25 cellular contexts compared by ENCODE assay signal in genomic region chr5:76763136-76763535, GRCh38. TPM values are rescaled to one million over a fixed set of nuclear protein-coding genes. Genes with fewer than 3 reads are reported as not detected.
DNase-seq lines count a peak whose midpoint lies in the region; ATAC-seq and TF ChIP-seq lines count a peak whose summit lies in the region.
"Had no signal": no experiment of that assay in that cellular context is flagged by ENCODE, and none has a peak within 500 bp of the region (broad histone marks: within the 10 kb centered on the region; RNA-seq: fewer than 3 reads in every experiment).

No MANE protein-coding gene starts in this region.

- POLR2A ChIA-PET in activated CD4-positive, alpha-beta memory T cell treated with anti-CD3 and anti-CD28 coated beads, Interleukin-2, amount 10 ng/mL, durations not matched to agents 7 days and 5 days (lab: Charles Lee), result interaction anchor here (1.1 to 3.5 kb wide), 5 partner anchors 11 to 30 kb away, joined by 3 to 14 read pairs (median 7); no protein-coding TSS in a partner anchor
- POLR2A ChIA-PET in activated CD4-positive, alpha-beta memory T cell treated with anti-CD3 and anti-CD28 coated beads for 36 hours (lab: Charles Lee), result no interaction called here
- POLR2A ChIA-PET in activated CD8-positive, alpha-beta T cell treated with anti-CD3 and anti-CD28 coated beads for 36 hours (lab: Charles Lee), result no interaction called here
- POLR2A ChIA-PET in naive thymus-derived CD4-positive, alpha-beta T cell (lab: Charles Lee), result no interaction called here

- DNase-seq in activated CD4-positive, alpha-beta memory T cell treated with anti-CD3 and anti-CD28 coated beads, Interleukin-2, amount 10 ng/mL, durations not matched to agents 7 days and 5 days, result peak; percentile 44
- no peak for DNase-seq in activated CD4-positive, alpha-beta memory T cell treated with anti-CD3 and anti-CD28 coated beads for 36 hours
- DNase-seq in KBM-7, result peak; percentile 37
- DNase-seq in activated CD8-positive, alpha-beta T cell treated with anti-CD3 and anti-CD28 coated beads for 36 hours, result no peak
- DNase-seq in naive thymus-derived CD4-positive, alpha-beta T cell, result no peak
- no peak for DNase-seq in NCI-H1436 treated with DMSO at 0.1 percent for 48 hours (lab: John Stamatoyannopoulos, UW)
- no peak for DNase-seq in stimulated activated CD4-positive, alpha-beta T cell treated with anti-CD3 and anti-CD28 coated beads, Interleukin-1b, Interleukin-23, amount 100 ng/mL, for 48 hours
- no peak for DNase-seq in DMS 273 treated with DMSO at 0.1 percent for 48 hours (lab: John Stamatoyannopoulos, UW)
- DNase-seq: activated effector memory CD4-positive, alpha-beta T cell treated with anti-CD3 and anti-CD28 coated beads, Interleukin-2, amount 50 U/mL, for 16 hours; BE2C; brain microvascular endothelial cell; Caco-2; colonic mucosa; H7; kidney glomerular epithelial cell; NCI-H1694 treated with DMSO at 0.1 percent for 48 hours; NCI-H2171 treated with DMSO at 0.1 percent for 48 hours; NCI-H526 treated with DMSO at 0.1 percent for 48 hours; right cardiac atrium; substantia nigra had no signal

- peaks cover 22% of the 10 kb centered on the region for H3K9me3 Mint-ChIP-seq in activated CD4-positive, alpha-beta memory T cell treated with anti-CD3 and anti-CD28 coated beads, Interleukin-2, amount 10 ng/mL, durations not matched to agents 7 days and 5 days
- peaks cover 15% of the 10 kb centered on the region for H3K9me3 Mint-ChIP-seq in activated CD4-positive, alpha-beta memory T cell treated with anti-CD3 and anti-CD28 coated beads for 36 hours
- peaks cover 6% of the 10 kb centered on the region for H3K9me3 Mint-ChIP-seq in activated CD8-positive, alpha-beta T cell treated with anti-CD3 and anti-CD28 coated beads for 36 hours
- H3K9me3 Mint-ChIP-seq in naive thymus-derived CD4-positive, alpha-beta T cell, result peaks cover 0 to 18% (median 7%) of the 10 kb centered on the region in 11 donors

- H3K36me3 Mint-ChIP-seq in activated CD4-positive, alpha-beta memory T cell treated with anti-CD3 and anti-CD28 coated beads, Interleukin-2, amount 10 ng/mL, durations not matched to agents 7 days and 5 days (ENCODE audit: low read depth), result peaks cover 26% of the 10 kb centered on the region
- peaks cover 1% of the 10 kb centered on the region for H3K36me3 Mint-ChIP-seq in activated CD4-positive, alpha-beta memory T cell treated with anti-CD3 and anti-CD28 coated beads for 36 hours
- no peaks in the 10 kb centered on the region for H3K36me3 Mint-ChIP-seq in activated CD8-positive, alpha-beta T cell treated with anti-CD3 and anti-CD28 coated beads for 36 hours (ENCODE audit: low read depth)
- H3K36me3 Mint-ChIP-seq in naive thymus-derived CD4-positive, alpha-beta T cell, result peaks cover 0 to 4% (median 0%) of the 10 kb centered on the region in 5 donors

- H3K27ac Mint-ChIP-seq in activated CD4-positive, alpha-beta memory T cell treated with anti-CD3 and anti-CD28 coated beads, Interleukin-2, amount 10 ng/mL, durations not matched to agents 7 days and 5 days, result peak overlapping the region; percentile 27
- H3K27ac Mint-ChIP-seq in activated CD4-positive, alpha-beta memory T cell treated with anti-CD3 and anti-CD28 coated beads for 36 hours, result no peak overlapping the region
- no peak overlapping the region for H3K27ac Mint-ChIP-seq in activated CD8-positive, alpha-beta T cell treated with anti-CD3 and anti-CD28 coated beads for 36 hours
- no peak overlapping the region for H3K27ac Mint-ChIP-seq in naive thymus-derived CD4-positive, alpha-beta T cell

- in situ Hi-C loops in KBM-7 (cut with MboI; ENCODE audit: low pct_unique_long_range_greater_than_20kb, low sequenced_read_pairs), result no loop called here

- no peaks in the 10 kb centered on the region for H3K27me3 ChIP-seq in naive thymus-derived CD4-positive, alpha-beta T cell (ENCODE audit: control insufficient read depth in 2 of 2, insufficient read depth in 2 of 2, low read length in 2 of 2)
- H3K27me3 ChIP-seq: BE2C, brain microvascular endothelial cell, colonic mucosa had no signal

- H3K9me3 ChIP-seq in naive thymus-derived CD4-positive, alpha-beta T cell (ENCODE audit: control insufficient read depth in 2 of 3, low read length in 3 of 3), result no peaks in the 10 kb centered on the region
- H3K9me3 ChIP-seq: BE2C, colonic mucosa had no signal

- peak; percentile 67 for ATAC-seq in activated CD8-positive, alpha-beta T cell treated with anti-CD3 and anti-CD28 coated beads for 36 hours
- ATAC-seq in naive thymus-derived CD4-positive, alpha-beta T cell, result peak; percentile 63
- ATAC-seq: A549; activated CD4-positive, CD25-positive, alpha-beta regulatory T cell treated with anti-CD3 and anti-CD28 coated beads, Interleukin-2, amount 50 U/mL, for 24 hours; right cardiac atrium; Right ventricle myocardium inferior had no signal

- intact Hi-C loops in activated CD4-positive, alpha-beta memory T cell treated with anti-CD3 and anti-CD28 coated beads for 36 hours (cut with micrococcal nuclease), result no loop called here
- intact Hi-C loops in activated CD8-positive, alpha-beta T cell treated with anti-CD3 and anti-CD28 coated beads for 36 hours (cut with micrococcal nuclease), result no loop called here
- intact Hi-C loops in naive thymus-derived CD4-positive, alpha-beta T cell (cut with micrococcal nuclease), result no loop called here

- CTCF ChIA-PET in activated CD4-positive, alpha-beta memory T cell treated with anti-CD3 and anti-CD28 coated beads, Interleukin-2, amount 10 ng/mL, durations not matched to agents 7 days and 5 days (lab: Charles Lee), result interaction anchor here (3.3 kb wide), 1 partner anchor 11 kb away, joined by 13 read pairs; no protein-coding TSS in a partner anchor
- CTCF ChIA-PET in activated CD4-positive, alpha-beta memory T cell treated with anti-CD3 and anti-CD28 coated beads for 36 hours (lab: Charles Lee), result interaction anchor here (0.8 to 1.5 kb wide), 2 partner anchors 12 to 123 kb away, joined by 3 to 4 read pairs; no protein-coding TSS in a partner anchor
- CTCF ChIA-PET in activated CD8-positive, alpha-beta T cell treated with anti-CD3 and anti-CD28 coated beads for 36 hours (lab: Charles Lee), result interaction anchor here (1.5 kb wide), 2 partner anchors 11 to 12 kb away, joined by 5 to 7 read pairs; no protein-coding TSS in a partner anchor
- CTCF ChIA-PET in naive thymus-derived CD4-positive, alpha-beta T cell (lab: Charles Lee), result no interaction called here

- peaks cover 5% of the 10 kb centered on the region for H3K27me3 Mint-ChIP-seq in activated CD4-positive, alpha-beta memory T cell treated with anti-CD3 and anti-CD28 coated beads, Interleukin-2, amount 10 ng/mL, durations not matched to agents 7 days and 5 days
- no peaks in the 10 kb centered on the region for H3K27me3 Mint-ChIP-seq in activated CD4-positive, alpha-beta memory T cell treated with anti-CD3 and anti-CD28 coated beads for 36 hours
- H3K27me3 Mint-ChIP-seq in activated CD8-positive, alpha-beta T cell treated with anti-CD3 and anti-CD28 coated beads for 36 hours, result no peaks in the 10 kb centered on the region
- H3K27me3 Mint-ChIP-seq in naive thymus-derived CD4-positive, alpha-beta T cell, result peaks cover 0 to 4% (median 0%) of the 10 kb centered on the region in 5 donors

- no peak overlapping the region for H3K4me3 ChIP-seq in naive thymus-derived CD4-positive, alpha-beta T cell (ENCODE audit: low read length)
- H3K4me3 ChIP-seq: A549, colonic mucosa, lung had no signal

- H3K27ac ChIP-seq in naive thymus-derived CD4-positive, alpha-beta T cell (ENCODE audit: low read depth, low read length), result no peak overlapping the region
- H3K27ac ChIP-seq: brain microvascular endothelial cell, colonic mucosa, HL-60 had no signal

- no peak overlapping the region for H3K4me3 Mint-ChIP-seq in activated CD4-positive, alpha-beta memory T cell treated with anti-CD3 and anti-CD28 coated beads, Interleukin-2, amount 10 ng/mL, durations not matched to agents 7 days and 5 days
- no peak overlapping the region for H3K4me3 Mint-ChIP-seq in activated CD4-positive, alpha-beta memory T cell treated with anti-CD3 and anti-CD28 coated beads for 36 hours
- H3K4me3 Mint-ChIP-seq in activated CD8-positive, alpha-beta T cell treated with anti-CD3 and anti-CD28 coated beads for 36 hours, result no peak overlapping the region
- H3K4me3 Mint-ChIP-seq in naive thymus-derived CD4-positive, alpha-beta T cell, result no peak overlapping the region

- H3K4me1 Mint-ChIP-seq in activated CD4-positive, alpha-beta memory T cell treated with anti-CD3 and anti-CD28 coated beads, Interleukin-2, amount 10 ng/mL, durations not matched to agents 7 days and 5 days, result peaks cover 21% of the 10 kb centered on the region
- peaks cover 10% of the 10 kb centered on the region for H3K4me1 Mint-ChIP-seq in activated CD4-positive, alpha-beta memory T cell treated with anti-CD3 and anti-CD28 coated beads for 36 hours (ENCODE audit: low read depth)
- H3K4me1 Mint-ChIP-seq in activated CD8-positive, alpha-beta T cell treated with anti-CD3 and anti-CD28 coated beads for 36 hours (ENCODE audit: low read depth), result peaks cover 6% of the 10 kb centered on the region
- peaks cover 0 to 10% (median 0%) of the 10 kb centered on the region in 7 donors for H3K4me1 Mint-ChIP-seq in naive thymus-derived CD4-positive, alpha-beta T cell

- H3K4me1 ChIP-seq in naive thymus-derived CD4-positive, alpha-beta T cell (ENCODE audit: control insufficient read depth in 2 of 2, insufficient read depth in 2 of 2, low read length in 2 of 2), result no peaks in the 10 kb centered on the region
- H3K4me1 ChIP-seq: BE2C, colonic mucosa had no signal

- H3K36me3 ChIP-seq in naive thymus-derived CD4-positive, alpha-beta T cell (ENCODE audit: control insufficient read depth in 2 of 3, insufficient read depth in 3 of 3, low read length in 3 of 3), result no peaks in the 10 kb centered on the region
- H3K36me3 ChIP-seq: BE2C, brain microvascular endothelial cell, colonic mucosa had no signal

- TF ChIP-seq CTCF in activated CD8-positive, alpha-beta T cell treated with anti-CD3 and anti-CD28 coated beads for 36 hours (IDR thresholded peaks at IDR 0.05), result no peak

RNA-seq across cellular contexts. Expression of gene F2R, which starts 47.2 kb away (rescaled TPM):
- 10 to 100 TPM; 35.0 to 36.6 TPM for total RNA-seq in activated CD4-positive, alpha-beta memory T cell treated with anti-CD3 and anti-CD28 coated beads, Interleukin-2, amount 10 ng/mL, durations not matched to agents 7 days and 5 days
- 1 to 10 TPM; 6.5 to 6.8 TPM for total RNA-seq in activated CD4-positive, alpha-beta memory T cell treated with anti-CD3 and anti-CD28 coated beads for 36 hours
- total RNA-seq in activated CD8-positive, alpha-beta T cell treated with anti-CD3 and anti-CD28 coated beads for 36 hours, result 1 to 10 TPM; 2.5 to 3.5 TPM
- total RNA-seq in naive thymus-derived CD4-positive, alpha-beta T cell, result 1 to 10 TPM in 3 of 5 experiments, under 1 TPM in 2; 0.65 to 8.2 (median 1.2) TPM
- under 1 TPM; 0.23 to 0.43 TPM for polyA plus RNA-seq in naive thymus-derived CD4-positive, alpha-beta T cell

RNA-seq across cellular contexts. Expression of gene F2RL1, which starts 55.7 kb away (rescaled TPM):
- total RNA-seq in activated CD4-positive, alpha-beta memory T cell treated with anti-CD3 and anti-CD28 coated beads, Interleukin-2, amount 10 ng/mL, durations not matched to agents 7 days and 5 days, result under 1 TPM; 0.78 to 0.81 TPM
- total RNA-seq in activated CD4-positive, alpha-beta memory T cell treated with anti-CD3 and anti-CD28 coated beads for 36 hours, result 1 to 10 TPM; 2.3 to 2.9 TPM
- total RNA-seq in activated CD8-positive, alpha-beta T cell treated with anti-CD3 and anti-CD28 coated beads for 36 hours, result 1 to 10 TPM; 1.8 to 2.2 TPM
- total RNA-seq in naive thymus-derived CD4-positive, alpha-beta T cell, result 1 to 10 TPM in 4 of 5 experiments, under 1 TPM in 1; 0.48 to 3.2 (median 2.7) TPM
- polyA plus RNA-seq in naive thymus-derived CD4-positive, alpha-beta T cell, result 1 to 10 TPM; 3.2 to 6.2 TPM

Comparison
In these comparisons a context has a peak if more than half of its experiments do, and no peak if none do; other contexts are left out.
1. DNase-seq: peak in activated CD4-positive, alpha-beta memory T cell treated with anti-CD3 and anti-CD28 coated beads, Interleukin-2, amount 10 ng/mL, durations not matched to agents 7 days and 5 days (single experiment) and KBM-7 (single experiment); none in activated CD4-positive, alpha-beta memory T cell treated with anti-CD3 and anti-CD28 coated beads for 36 hours (single experiment), activated CD8-positive, alpha-beta T cell treated with anti-CD3 and anti-CD28 coated beads for 36 hours (single experiment), naive thymus-derived CD4-positive, alpha-beta T cell (0 of 9), NCI-H1436 treated with DMSO at 0.1 percent for 48 hours (single experiment), stimulated activated CD4-positive, alpha-beta T cell treated with anti-CD3 and anti-CD28 coated beads, Interleukin-1b, Interleukin-23, amount 100 ng/mL, for 48 hours (single experiment) and DMS 273 treated with DMSO at 0.1 percent for 48 hours (single experiment).